Comparison of ENCODE assay signal across 1 cellular context in the genomic region with DNA sequence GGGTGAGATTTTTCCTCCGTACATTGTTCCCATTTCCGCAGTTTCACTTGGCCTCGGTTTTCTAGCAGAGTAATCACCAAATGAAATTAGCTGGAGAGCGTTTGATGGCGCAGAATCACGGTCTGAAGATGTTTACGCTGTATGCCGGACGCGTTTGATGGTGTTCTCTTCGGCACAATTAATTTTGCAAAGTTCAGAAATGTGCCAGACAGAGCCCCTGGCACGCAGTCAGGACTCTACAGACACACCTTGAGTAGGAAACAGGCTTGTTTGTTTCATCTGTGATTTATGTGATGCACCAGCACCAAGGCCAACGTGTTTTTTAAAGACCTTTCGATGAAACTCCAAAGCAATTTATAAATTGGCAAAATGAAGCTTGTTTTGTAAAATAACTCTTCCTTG.
TF ChIP-seq lines count a peak whose summit lies in the region.

No MANE protein-coding gene starts in this region.

TF ChIP-seq in SK-N-SH, 30 proteins besides CTCF, POLR2A, EP300 and RAD21 (continued from another document):
- TF ChIP-seq, protein P1, sequence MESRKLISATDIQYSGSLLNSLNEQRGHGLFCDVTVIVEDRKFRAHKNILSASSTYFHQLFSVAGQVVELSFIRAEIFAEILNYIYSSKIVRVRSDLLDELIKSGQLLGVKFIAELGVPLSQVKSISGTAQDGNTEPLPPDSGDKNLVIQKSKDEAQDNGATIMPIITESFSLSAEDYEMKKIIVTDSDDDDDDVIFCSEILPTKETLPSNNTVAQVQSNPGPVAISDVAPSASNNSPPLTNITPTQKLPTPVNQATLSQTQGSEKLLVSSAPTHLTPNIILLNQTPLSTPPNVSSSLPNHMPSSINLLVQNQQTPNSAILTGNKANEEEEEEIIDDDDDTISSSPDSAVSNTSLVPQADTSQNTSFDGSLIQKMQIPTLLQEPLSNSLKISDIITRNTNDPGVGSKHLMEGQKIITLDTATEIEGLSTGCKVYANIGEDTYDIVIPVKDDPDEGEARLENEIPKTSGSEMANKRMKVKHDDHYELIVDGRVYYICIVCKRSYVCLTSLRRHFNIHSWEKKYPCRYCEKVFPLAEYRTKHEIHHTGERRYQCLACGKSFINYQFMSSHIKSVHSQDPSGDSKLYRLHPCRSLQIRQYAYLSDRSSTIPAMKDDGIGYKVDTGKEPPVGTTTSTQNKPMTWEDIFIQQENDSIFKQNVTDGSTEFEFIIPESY (IDR thresholded peaks at IDR 0.05; ENCODE audit: borderline replicate concordance, low read depth), result no peak
- TF ChIP-seq FOXJ3 (CRISPR knock-in tag; IDR thresholded peaks at IDR 0.05) (no peak), NFIC (IDR thresholded peaks at IDR 0.05; ENCODE audit: borderline replicate concordance) (no peak), RCOR1 (IDR thresholded peaks at IDR 0.05; ENCODE audit: low read length) (no peak), RXRA (IDR thresholded peaks at IDR 0.05; ENCODE audit: borderline replicate concordance, low read depth) (no peak), NRF1 (IDR thresholded peaks at IDR 0.05; ENCODE audit: low read depth, low read length) (no peak), GATA2 (CRISPR knock-in tag; IDR thresholded peaks at IDR 0.05) (no peak)
- TF ChIP-seq, protein P2, sequence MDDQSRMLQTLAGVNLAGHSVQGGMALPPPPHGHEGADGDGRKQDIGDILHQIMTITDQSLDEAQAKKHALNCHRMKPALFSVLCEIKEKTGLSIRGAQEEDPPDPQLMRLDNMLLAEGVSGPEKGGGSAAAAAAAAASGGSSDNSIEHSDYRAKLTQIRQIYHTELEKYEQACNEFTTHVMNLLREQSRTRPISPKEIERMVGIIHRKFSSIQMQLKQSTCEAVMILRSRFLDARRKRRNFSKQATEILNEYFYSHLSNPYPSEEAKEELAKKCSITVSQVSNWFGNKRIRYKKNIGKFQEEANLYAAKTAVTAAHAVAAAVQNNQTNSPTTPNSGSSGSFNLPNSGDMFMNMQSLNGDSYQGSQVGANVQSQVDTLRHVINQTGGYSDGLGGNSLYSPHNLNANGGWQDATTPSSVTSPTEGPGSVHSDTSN (IDR thresholded peaks at IDR 0.05), result no peak
- TF ChIP-seq, protein P3, sequence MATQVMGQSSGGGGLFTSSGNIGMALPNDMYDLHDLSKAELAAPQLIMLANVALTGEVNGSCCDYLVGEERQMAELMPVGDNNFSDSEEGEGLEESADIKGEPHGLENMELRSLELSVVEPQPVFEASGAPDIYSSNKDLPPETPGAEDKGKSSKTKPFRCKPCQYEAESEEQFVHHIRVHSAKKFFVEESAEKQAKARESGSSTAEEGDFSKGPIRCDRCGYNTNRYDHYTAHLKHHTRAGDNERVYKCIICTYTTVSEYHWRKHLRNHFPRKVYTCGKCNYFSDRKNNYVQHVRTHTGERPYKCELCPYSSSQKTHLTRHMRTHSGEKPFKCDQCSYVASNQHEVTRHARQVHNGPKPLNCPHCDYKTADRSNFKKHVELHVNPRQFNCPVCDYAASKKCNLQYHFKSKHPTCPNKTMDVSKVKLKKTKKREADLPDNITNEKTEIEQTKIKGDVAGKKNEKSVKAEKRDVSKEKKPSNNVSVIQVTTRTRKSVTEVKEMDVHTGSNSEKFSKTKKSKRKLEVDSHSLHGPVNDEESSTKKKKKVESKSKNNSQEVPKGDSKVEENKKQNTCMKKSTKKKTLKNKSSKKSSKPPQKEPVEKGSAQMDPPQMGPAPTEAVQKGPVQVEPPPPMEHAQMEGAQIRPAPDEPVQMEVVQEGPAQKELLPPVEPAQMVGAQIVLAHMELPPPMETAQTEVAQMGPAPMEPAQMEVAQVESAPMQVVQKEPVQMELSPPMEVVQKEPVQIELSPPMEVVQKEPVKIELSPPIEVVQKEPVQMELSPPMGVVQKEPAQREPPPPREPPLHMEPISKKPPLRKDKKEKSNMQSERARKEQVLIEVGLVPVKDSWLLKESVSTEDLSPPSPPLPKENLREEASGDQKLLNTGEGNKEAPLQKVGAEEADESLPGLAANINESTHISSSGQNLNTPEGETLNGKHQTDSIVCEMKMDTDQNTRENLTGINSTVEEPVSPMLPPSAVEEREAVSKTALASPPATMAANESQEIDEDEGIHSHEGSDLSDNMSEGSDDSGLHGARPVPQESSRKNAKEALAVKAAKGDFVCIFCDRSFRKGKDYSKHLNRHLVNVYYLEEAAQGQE (IDR thresholded peaks at IDR 0.05; ENCODE audit: low read depth, low read length), result no peak
- TF ChIP-seq, protein P4, sequence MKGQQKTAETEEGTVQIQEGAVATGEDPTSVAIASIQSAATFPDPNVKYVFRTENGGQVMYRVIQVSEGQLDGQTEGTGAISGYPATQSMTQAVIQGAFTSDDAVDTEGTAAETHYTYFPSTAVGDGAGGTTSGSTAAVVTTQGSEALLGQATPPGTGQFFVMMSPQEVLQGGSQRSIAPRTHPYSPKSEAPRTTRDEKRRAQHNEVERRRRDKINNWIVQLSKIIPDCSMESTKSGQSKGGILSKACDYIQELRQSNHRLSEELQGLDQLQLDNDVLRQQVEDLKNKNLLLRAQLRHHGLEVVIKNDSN (IDR thresholded peaks at IDR 0.05; ENCODE audit: borderline replicate concordance, low read depth), result no peak
TF ChIP-seq in SK-N-SH: peak in this region for 0.
